13 cellular contexts compared by ENCODE assay signal in genomic region chr18:46764586-46764985, GRCh38.
DNase-seq lines count a peak whose midpoint lies in the region.
"Had no signal": no experiment of that assay in that cellular context is flagged by ENCODE, and none has a peak within 500 bp of the region (broad histone marks: within the 10 kb centered on the region; RNA-seq: fewer than 3 reads in every experiment).

No MANE protein-coding gene starts in this region.

- DNase-seq in NCI-H146 (lab: John Stamatoyannopoulos, UW) (peak; percentile 27), NCI-H146 treated with DMSO at 0.1 percent for 48 hours (lab: John Stamatoyannopoulos, UW; ENCODE audit: unreplicated experiment) (no peak), NCI-H2196 (lab: John Stamatoyannopoulos, UW; ENCODE audit: unreplicated experiment) (peak; percentile 18), NCI-H2196 treated with DMSO at 0.1 percent for 48 hours (lab: John Stamatoyannopoulos, UW; ENCODE audit: unreplicated experiment) (no peak), cerebellar cortex (ENCODE audit: low spot score) (peak; percentile 70), NCI-H1105 (lab: John Stamatoyannopoulos, UW) (no peak)
- DNase-seq: Caco-2; CD4-positive, CD25-positive, alpha-beta regulatory T cell; CD8-positive, alpha-beta T cell; DMS153; DND-41; GDM1; H9 had no signal

Comparison
In these comparisons a context has a peak if more than half of its experiments do, and no peak if none do; other contexts are left out.
1. DNase-seq: peak in NCI-H146 (single experiment), NCI-H2196 (single experiment) and cerebellar cortex (single experiment); none in NCI-H146 treated with DMSO at 0.1 percent for 48 hours (single experiment), NCI-H2196 treated with DMSO at 0.1 percent for 48 hours (single experiment) and NCI-H1105 (single experiment).